In genomic region chr11:64723117-64723906, GRCh38 we compare ENCODE assay signal across 8 cellular contexts. TPM values are rescaled to one million over a fixed set of nuclear protein-coding genes. Genes with fewer than 3 reads are reported as not detected.
DNase-seq lines count a peak whose midpoint lies in the region; ATAC-seq and TF ChIP-seq lines count a peak whose summit lies in the region.

NRXN2 (minus strand) TSS chr11:64723197; CDS start chr11:64713699, 9,498 bp downstream.

- no peak within 1 kb of the TSS for H2AK5ac ChIP-seq in mesenchymal stem cell (ENCODE audit: low read length, severe bottlenecking)

- H3K79me1 ChIP-seq in mesenchymal stem cell (replicated peaks; ENCODE audit: low read length, poor library complexity, severe bottlenecking): no peaks in the 10 kb centered on the region

- no peaks in the 10 kb centered on the region for H3K36me3 ChIP-seq in mesenchymal stem cell (ENCODE audit: control insufficient read depth in 1 of 2, insufficient read depth in 2 of 2, low read depth in 1 of 2, low read length in 2 of 2)

- peaks cover 11% of the 10 kb centered on the region for H3K4me1 ChIP-seq in mesenchymal stem cell (ENCODE audit: control insufficient read depth, insufficient read depth, low read depth, low read length)

- TF ChIP-seq POLR2A in GM19099 (IDR thresholded peaks at IDR 0.05; ENCODE audit: extremely low read depth, insufficient read length, low read depth): peak; percentile 9

- H3K27ac ChIP-seq in mesenchymal stem cell (ENCODE audit: low read length, poor library complexity, severe bottlenecking): no peak within 1 kb of the TSS

- peak within 1 kb of the TSS; percentile 76 to 77 for H3K18ac ChIP-seq in mesenchymal stem cell (ENCODE audit: low read depth in 1 of 2, low read length in 2 of 2)

- H3K27me3 ChIP-seq in mesenchymal stem cell (ENCODE audit: control insufficient read depth in 1 of 2, insufficient read depth in 1 of 2, low read length in 2 of 2): peaks cover 75 to 76% of the 10 kb centered on the region in 2 experiments

- peak; percentile 98 for TF ChIP-seq CTCF in AG09319 (IDR thresholded peaks at IDR 0.05; ENCODE audit: low read depth, low read length)

- H2BK120ac ChIP-seq in mesenchymal stem cell (ENCODE audit: low read depth, low read length): no peak within 1 kb of the TSS

- H3K9ac ChIP-seq in mesenchymal stem cell (ENCODE audit: low read length): peak within 1 kb of the TSS; percentile 74

- H3K4me3 ChIP-seq in mesenchymal stem cell (ENCODE audit: insufficient read depth in 1 of 2, low read depth in 1 of 2, low read length in 2 of 2): peak within 1 kb of the TSS; percentile 61 to 74

- peak; percentile 38 for DNase-seq in AG09319 (ENCODE audit: extremely low read depth, low read depth)
- peak; percentile 94 for DNase-seq in NCI-H748 (lab: John Stamatoyannopoulos, UW; ENCODE audit: unreplicated experiment)
- DNase-seq in activated CD8-positive, alpha-beta memory T cell treated with anti-CD3 and anti-CD28 coated beads for 24 hours: peak; percentile 93
- peak; percentile 75 for DNase-seq in effector CD8-positive, alpha-beta T cell (lab: John Stamatoyannopoulos, UW)
- DNase-seq in mesenchymal stem cell: peak; percentile 80
- DNase-seq in stimulated activated CD8-positive, alpha-beta memory T cell treated with anti-CD3 and anti-CD28 coated beads, Interleukin-12 subunit alpha, Interleukin-12 subunit beta, amount 100 ng/mL, for 4 hours (ENCODE audit: low read depth): peak; percentile 70

- peak within 1 kb of the TSS; percentile 52 for H4K91ac ChIP-seq in mesenchymal stem cell (ENCODE audit: low read length)

- peak within 1 kb of the TSS in 1 of 2 experiments; percentile 61 for H3K23ac ChIP-seq in mesenchymal stem cell (ENCODE audit: low read length in 2 of 2)

- no peak within 1 kb of the TSS for H3K4ac ChIP-seq in mesenchymal stem cell (ENCODE audit: low read depth in 1 of 2, low read length in 2 of 2)

- no peak within 1 kb of the TSS for H2BK12ac ChIP-seq in mesenchymal stem cell (ENCODE audit: low read length in 2 of 2)

- WGBS in mesenchymal stem cell: 3% methylated on average over 55 of the region's 66 CpGs

- peak; percentile 70 for ATAC-seq in HG03457 (IDR thresholded peaks at IDR 0.05; ENCODE audit: unreplicated experiment)

- peak within 1 kb of the TSS; percentile 99 for H2AFZ ChIP-seq in mesenchymal stem cell (ENCODE audit: low read depth, low read length)

- H3K14ac ChIP-seq in mesenchymal stem cell (ENCODE audit: low read length in 2 of 2): peak within 1 kb of the TSS in 1 of 2 experiments; percentile 62

- H3K9me3 ChIP-seq in mesenchymal stem cell (ENCODE audit: control insufficient read depth, low read length): no peaks in the 10 kb centered on the region

- H2BK15ac ChIP-seq in mesenchymal stem cell (ENCODE audit: low read depth, poor library complexity, severe bottlenecking): peak within 1 kb of the TSS; percentile 57

- no peak within 1 kb of the TSS for H2BK5ac ChIP-seq in mesenchymal stem cell (ENCODE audit: low read depth, low read length, poor library complexity, severe bottlenecking)

- peak within 1 kb of the TSS; percentile 99 for H3K4me2 ChIP-seq in mesenchymal stem cell (ENCODE audit: low read length, poor library complexity, severe bottlenecking)

- H4K8ac ChIP-seq in mesenchymal stem cell (ENCODE audit: low read length): peak within 1 kb of the TSS; percentile 88

RNA-seq across cellular contexts. Expression of gene NRXN2, which starts in this region (rescaled TPM):
- polyA plus RNA-seq in mesenchymal stem cell (2013, experiment 1 of 2): 0.06 TPM
- 0.15 TPM for polyA plus RNA-seq in mesenchymal stem cell (2013, experiment 2 of 2)

Comparison
In these comparisons a context has a peak if more than half of its experiments do, and no peak if none do; other contexts are left out.
1. DNase-seq: peak in every context shown above with its lines; median percentile 94 in NCI-H748; 93 in activated CD8-positive, alpha-beta memory T cell treated with anti-CD3 and anti-CD28 coated beads for 24 hours; 80 in mesenchymal stem cell; 75 in effector CD8-positive, alpha-beta T cell; 70 in stimulated activated CD8-positive, alpha-beta memory T cell treated with anti-CD3 and anti-CD28 coated beads, Interleukin-12 subunit alpha, Interleukin-12 subunit beta, amount 100 ng/mL, for 4 hours; 38 in AG09319.